ENCODE assay signal across 17 cellular contexts in genomic region chr20:16028923-16029322, GRCh38.
A peak's percentile ranks its signal among the peaks of the same experiment; 100 is the strongest.
DNase-seq lines count a peak whose midpoint lies in the region; ATAC-seq and TF ChIP-seq lines count a peak whose summit lies in the region.
"Had no signal": no experiment of that assay in that cellular context is flagged by ENCODE, and none has a peak within 500 bp of the region (broad histone marks: within the 10 kb centered on the region; RNA-seq: fewer than 3 reads in every experiment).

No MANE protein-coding gene starts in this region.

- no peak for DNase-seq in neural progenitor cell (ENCODE audit: low spot score)
- DNase-seq in ascending aorta (ENCODE audit: low spot score in 2 of 2): no peak
- DNase-seq in PC-9: no peak
- DNase-seq in naive thymus-derived CD4-positive, alpha-beta T cell: no peak
- DNase-seq: activated CD4-positive, alpha-beta T cell treated with anti-CD3 and anti-CD28 coated beads for 48 hours; activated effector memory CD4-positive, alpha-beta T cell treated with anti-CD3 and anti-CD28 coated beads, Interleukin-2, amount 50 U/mL, for 16 hours; amniotic stem cell; BE2C; caudate nucleus; GM23248; NCI-H1436 treated with DMSO at 0.1 percent for 48 hours; RPMI8226 had no signal

- H3K36me3 ChIP-seq in neural progenitor cell (no peaks in the 10 kb centered on the region), ascending aorta (no peaks in the 10 kb centered on the region), PC-9 (ENCODE audit: low read depth) (no peaks in the 10 kb centered on the region)
- H3K36me3 ChIP-seq in naive thymus-derived CD4-positive, alpha-beta T cell (ENCODE audit: control insufficient read depth in 2 of 3, insufficient read depth in 3 of 3, low read length in 3 of 3): no peaks in the 10 kb centered on the region
- H3K36me3 ChIP-seq: BE2C, thoracic aorta had no signal

- H3K4me3 ChIP-seq in neural progenitor cell: no peak overlapping the region
- no peak overlapping the region for H3K4me3 ChIP-seq in ascending aorta
- no peak overlapping the region for H3K4me3 ChIP-seq in PC-9
- H3K4me3 ChIP-seq in naive thymus-derived CD4-positive, alpha-beta T cell (ENCODE audit: low read length): no peak overlapping the region
- H3K4me3 ChIP-seq: GM23248, thoracic aorta had no signal

- peaks cover 8% of the 10 kb centered on the region for H3K9me3 Mint-ChIP-seq in neural progenitor cell
- peaks cover 0 to 6% (median 3%) of the 10 kb centered on the region in 11 donors for H3K9me3 Mint-ChIP-seq in naive thymus-derived CD4-positive, alpha-beta T cell

- no peaks in the 10 kb centered on the region for H3K9me2 ChIP-seq in PC-9 (ENCODE audit: insufficient read depth)

- no peak overlapping the region for H3K9ac ChIP-seq in neural progenitor cell
- H3K9ac ChIP-seq: GM23248 had no signal

- TF ChIP-seq CTCF in neural progenitor cell (IDR thresholded peaks at IDR 0.05) (no peak), ascending aorta (IDR thresholded peaks at IDR 0.05) (no peak), PC-9 (conservative IDR thresholded peaks at IDR 0.05) (no peak)

- H3F3A ChIP-seq in neural progenitor cell (ENCODE audit: low read depth): peaks cover 41% of the 10 kb centered on the region
- no peaks in the 10 kb centered on the region for H3F3A ChIP-seq in PC-9 (ENCODE audit: insufficient read depth, low read depth)

- BruUV-seq in PC-9 (replicated peaks; lab: Mats Ljungman, UMichigan): no TSS peak

- no peaks in the 10 kb centered on the region for H3K9me3 ChIP-seq in neural progenitor cell (ENCODE audit: low read depth)
- H3K9me3 ChIP-seq in ascending aorta: no peaks in the 10 kb centered on the region
- H3K9me3 ChIP-seq in PC-9 (ENCODE audit: insufficient read depth, low read depth): no peaks in the 10 kb centered on the region
- no peaks in the 10 kb centered on the region for H3K9me3 ChIP-seq in naive thymus-derived CD4-positive, alpha-beta T cell (ENCODE audit: control insufficient read depth in 2 of 3, low read length in 3 of 3)
- H3K9me3 ChIP-seq: BE2C, thoracic aorta had no signal

- no peak overlapping the region for H3K27ac Mint-ChIP-seq in neural progenitor cell
- no peak overlapping the region for H3K27ac Mint-ChIP-seq in naive thymus-derived CD4-positive, alpha-beta T cell

- peak overlapping the region; percentile 63 for H3K4me2 ChIP-seq in neural progenitor cell
- no peak overlapping the region for H3K4me2 ChIP-seq in PC-9

- CTCF ChIA-PET in PC-9 (lab: Charles Lee): no interaction called here
- CTCF ChIA-PET in naive thymus-derived CD4-positive, alpha-beta T cell (lab: Charles Lee): no interaction called here

- H3K4me3 Mint-ChIP-seq in neural progenitor cell: no peak overlapping the region
- no peak overlapping the region for H3K4me3 Mint-ChIP-seq in naive thymus-derived CD4-positive, alpha-beta T cell

- H3K27me3 ChIP-seq in neural progenitor cell (no peaks in the 10 kb centered on the region), ascending aorta (no peaks in the 10 kb centered on the region), PC-9 (ENCODE audit: insufficient read depth, low read depth) (no peaks in the 10 kb centered on the region)
- H3K27me3 ChIP-seq in naive thymus-derived CD4-positive, alpha-beta T cell (ENCODE audit: control insufficient read depth in 2 of 2, insufficient read depth in 2 of 2, low read length in 2 of 2): no peaks in the 10 kb centered on the region
- H3K27me3 ChIP-seq: BE2C had no signal

- H3K4me1 ChIP-seq in neural progenitor cell (peaks cover 48% of the 10 kb centered on the region), ascending aorta (no peaks in the 10 kb centered on the region), PC-9 (replicated peaks; ENCODE audit: insufficient read depth) (0 out of 2 replicates have a peak, but pooled peaks cover 10% of the 10 kb centered on the region)
- no peaks in the 10 kb centered on the region for H3K4me1 ChIP-seq in naive thymus-derived CD4-positive, alpha-beta T cell (ENCODE audit: control insufficient read depth in 2 of 2, insufficient read depth in 2 of 2, low read length in 2 of 2)
- H3K4me1 ChIP-seq: BE2C had no signal

- intact Hi-C loops in ascending aorta (cut with DNase I) (no loop called here), PC-9 (cut with micrococcal nuclease; ENCODE audit: unreplicated experiment) (no loop called here)
- intact Hi-C loops in naive thymus-derived CD4-positive, alpha-beta T cell (cut with micrococcal nuclease): no loop called here

- H4K20me1 ChIP-seq in neural progenitor cell (ENCODE audit: low read depth) (no peaks in the 10 kb centered on the region), PC-9 (ENCODE audit: insufficient read depth) (0 out of 2 replicates have a peak, but pooled peaks cover 4% of the 10 kb centered on the region)

- H3K4me1 Mint-ChIP-seq in neural progenitor cell: peaks cover 49% of the 10 kb centered on the region
- peaks cover 0 to 9% (median 0%) of the 10 kb centered on the region in 7 donors for H3K4me1 Mint-ChIP-seq in naive thymus-derived CD4-positive, alpha-beta T cell

- H3K27ac ChIP-seq in neural progenitor cell: no peak overlapping the region
- no peak overlapping the region for H3K27ac ChIP-seq in ascending aorta
- H3K27ac ChIP-seq in PC-9: no peak overlapping the region
- no peak overlapping the region for H3K27ac ChIP-seq in naive thymus-derived CD4-positive, alpha-beta T cell (ENCODE audit: low read depth, low read length)
- H3K27ac ChIP-seq: GM23248, thoracic aorta had no signal

- H2AFZ ChIP-seq in neural progenitor cell (replicated peaks) (no peak overlapping the region), PC-9 (no peak overlapping the region)
- H2AFZ ChIP-seq: GM23248 had no signal

- POLR2A ChIA-PET in PC-9 (lab: Charles Lee; ENCODE audit: unreplicated experiment): no interaction called here
- POLR2A ChIA-PET in naive thymus-derived CD4-positive, alpha-beta T cell (lab: Charles Lee): no interaction called here

- no peaks in the 10 kb centered on the region for H3K36me3 Mint-ChIP-seq in neural progenitor cell
- no peaks in the 10 kb centered on the region for H3K36me3 Mint-ChIP-seq in naive thymus-derived CD4-positive, alpha-beta T cell

- ATAC-seq in GM19023 (IDR thresholded peaks at IDR 0.05; ENCODE audit: unreplicated experiment): peak; percentile 64
- ATAC-seq in GM21825 (IDR thresholded peaks at IDR 0.05; ENCODE audit: unreplicated experiment): peak; percentile 81
- peak; percentile 64 for ATAC-seq in HG03520 (IDR thresholded peaks at IDR 0.05; ENCODE audit: unreplicated experiment)
- no peak for ATAC-seq in naive thymus-derived CD4-positive, alpha-beta T cell
- ATAC-seq: left lobe of liver had no signal

- H3K79me2 ChIP-seq in neural progenitor cell (ENCODE audit: low read depth) (no peaks in the 10 kb centered on the region), PC-9 (ENCODE audit: low read depth) (no peaks in the 10 kb centered on the region)

- peaks cover 3% of the 10 kb centered on the region for H3K27me3 Mint-ChIP-seq in neural progenitor cell (ENCODE audit: insufficient read depth, low read depth)
- peaks cover 0 to 9% (median 0%) of the 10 kb centered on the region in 5 donors for H3K27me3 Mint-ChIP-seq in naive thymus-derived CD4-positive, alpha-beta T cell
